8 cellular contexts compared by ENCODE assay signal in the genomic region with DNA sequence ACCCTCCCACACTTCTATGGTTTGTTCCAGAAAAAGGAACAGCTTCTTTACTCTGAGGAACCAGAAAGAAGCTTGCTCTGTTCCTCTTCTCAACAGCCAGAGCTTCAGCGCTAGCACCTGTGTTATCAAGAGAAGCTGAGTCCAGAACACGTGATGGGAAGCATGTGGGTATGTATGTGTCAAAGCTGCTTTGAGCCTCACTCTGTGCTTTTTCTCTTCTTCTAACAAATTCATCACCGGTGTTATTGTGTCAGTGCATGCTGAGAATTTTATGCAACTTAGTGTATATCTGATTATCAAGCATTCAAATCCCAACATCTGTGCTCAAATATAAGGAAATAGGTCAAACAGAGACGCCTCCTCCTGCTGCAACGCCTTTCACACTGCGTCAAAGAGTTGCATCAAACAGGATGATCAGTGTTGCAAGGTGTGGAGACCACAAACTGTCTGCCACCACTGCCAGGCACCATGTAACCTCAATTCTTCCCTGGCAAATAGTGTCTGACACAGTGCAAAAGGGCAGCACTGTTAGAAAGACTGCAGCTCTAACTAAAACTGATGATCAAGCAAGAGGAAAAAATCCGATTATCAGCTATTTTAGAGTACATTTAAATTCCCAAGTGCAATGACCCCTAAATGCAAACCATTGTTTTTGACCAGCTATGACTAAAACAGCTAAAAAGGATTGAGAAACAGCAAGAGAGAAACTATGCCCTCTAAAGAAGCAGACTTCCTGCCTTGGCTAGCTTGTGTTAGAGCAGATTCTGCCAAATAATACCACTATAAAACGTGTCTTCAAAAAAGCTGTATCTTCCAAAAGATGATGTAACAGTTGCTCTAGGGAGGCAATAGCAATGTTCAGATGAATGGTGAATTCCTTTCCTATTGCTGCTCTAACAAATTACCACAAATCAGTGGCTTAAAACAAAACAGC.
DNase-seq lines count a peak whose midpoint lies in the region; ATAC-seq and TF ChIP-seq lines count a peak whose summit lies in the region.

No MANE protein-coding gene starts in this region.

- H3K18ac ChIP-seq in neuronal stem cell (ENCODE audit: low read length) = no peak overlapping the region

- TF ChIP-seq POLR2A in esophagus squamous epithelium (IDR thresholded peaks at IDR 0.05) = no peak

- H4K20me1 ChIP-seq in osteoblast (ENCODE audit: insufficient read depth, low read length) = no peaks in the 10 kb centered on the region

- peak overlapping the region; percentile 92 for H3K27ac ChIP-seq in osteoblast (ENCODE audit: low read depth, low read length)
- no peak overlapping the region for H3K27ac ChIP-seq in neuronal stem cell (replicated peaks; ENCODE audit: low read length)
- H3K27ac ChIP-seq in esophagus squamous epithelium = peak overlapping the region in 2 of 4 donors; percentile 53 to 59

- intact Hi-C loops in esophagus squamous epithelium (cut with DNase I) = no loop called here

- H4K91ac ChIP-seq in neuronal stem cell (ENCODE audit: low read depth, low read length, poor library complexity) = no peak overlapping the region

- peaks cover 34% of the 10 kb centered on the region for H3K4me1 ChIP-seq in osteoblast (ENCODE audit: insufficient read depth, low read length)
- no peaks in the 10 kb centered on the region for H3K4me1 ChIP-seq in neuronal stem cell (ENCODE audit: control insufficient read depth in 2 of 2, insufficient read depth in 1 of 2, low read depth in 1 of 2, low read length in 2 of 2)
- peaks cover 0 to 11% (median 6%) of the 10 kb centered on the region in 3 donors for H3K4me1 ChIP-seq in esophagus squamous epithelium

- H3K14ac ChIP-seq in neuronal stem cell (ENCODE audit: low read length) = no peak overlapping the region

- H3K9ac ChIP-seq in neuronal stem cell (ENCODE audit: low read depth, low read length, poor library complexity) = no peak overlapping the region

- H3K4me3 ChIP-seq in osteoblast (ENCODE audit: insufficient read depth, low read length) = no peak overlapping the region
- H3K4me3 ChIP-seq in neuronal stem cell (ENCODE audit: low read length in 2 of 2) = no peak overlapping the region
- H3K4me3 ChIP-seq in esophagus squamous epithelium = no peak overlapping the region

- no peak overlapping the region for H3K4ac ChIP-seq in neuronal stem cell (ENCODE audit: low read length)

- H3K79me1 ChIP-seq in neuronal stem cell (ENCODE audit: low read depth, low read length) = no peaks in the 10 kb centered on the region

- H4K8ac ChIP-seq in neuronal stem cell (ENCODE audit: low read depth, low read length) = no peak overlapping the region

- H2AFZ ChIP-seq in osteoblast (ENCODE audit: low read length) (no peak overlapping the region), neuronal stem cell (ENCODE audit: low read length) (no peak overlapping the region)

- no peak overlapping the region for H3K23ac ChIP-seq in neuronal stem cell (ENCODE audit: low read depth, low read length, poor library complexity)

- H2BK15ac ChIP-seq in neuronal stem cell (ENCODE audit: low read length) = no peak overlapping the region

- DNase-seq in HT1080 (ENCODE audit: low read depth) = peak; percentile 80
- DNase-seq in activated CD4-positive, alpha-beta T cell treated with anti-CD3 and anti-CD28 coated beads for 48 hours = peak; percentile 58
- peak; percentile 56 for DNase-seq in effector CD4-positive, alpha-beta T cell
- peak; percentile 76 for DNase-seq in osteoblast (ENCODE audit: insufficient read length, low spot score, missing footprints)
- no peak for DNase-seq in neuronal stem cell (ENCODE audit: low spot score)
- no peak for DNase-seq in esophagus squamous epithelium (lab: John Stamatoyannopoulos, UW)

- H2AK5ac ChIP-seq in neuronal stem cell (ENCODE audit: low read depth, low read length) = no peak overlapping the region

- ATAC-seq in GM18907 (IDR thresholded peaks at IDR 0.05; ENCODE audit: unreplicated experiment) = peak; percentile 62
- no peak for ATAC-seq in GM21423 (IDR thresholded peaks at IDR 0.05; ENCODE audit: unreplicated experiment)

- H3K27me3 ChIP-seq in osteoblast (ENCODE audit: insufficient read depth, low read length) (no peaks in the 10 kb centered on the region), neuronal stem cell (ENCODE audit: control insufficient read depth in 3 of 3, insufficient read depth in 3 of 3, low read depth in 1 of 3, low read length in 3 of 3) (no peaks in the 10 kb centered on the region), esophagus squamous epithelium (no peaks in the 10 kb centered on the region)

- TF ChIP-seq CTCF in osteoblast (IDR thresholded peaks at IDR 0.05; ENCODE audit: extremely low read depth, low read depth, low read length) (no peak), esophagus squamous epithelium (IDR thresholded peaks at IDR 0.05) (no peak)

- no peak overlapping the region for H2BK5ac ChIP-seq in neuronal stem cell (ENCODE audit: low read length)

- H3K9me3 ChIP-seq in osteoblast (ENCODE audit: low read depth, low read length) = no peaks in the 10 kb centered on the region
- H3K9me3 ChIP-seq in neuronal stem cell (replicated peaks in 1 of 2; ENCODE audit: control insufficient read depth in 2 of 2, insufficient read depth in 1 of 2, low read depth in 1 of 2, low read length in 2 of 2) = no peaks in the 10 kb centered on the region
- no peaks in the 10 kb centered on the region for H3K9me3 ChIP-seq in esophagus squamous epithelium

- H2BK120ac ChIP-seq in neuronal stem cell (ENCODE audit: low read depth, low read length) = no peak overlapping the region

- no CpG with 5 or more reads among the region's 8 CpGs for WGBS in neuronal stem cell (ENCODE audit: extremely low coverage in 2 of 2, insufficient read length in 2 of 2, insufficient replicate concordance in 1 of 2), 2 donors
- 51 to 59% methylated on average over 8 of the region's 8 CpGs for WGBS in esophagus squamous epithelium, 2 donors

- no peaks in the 10 kb centered on the region for H3K79me2 ChIP-seq in osteoblast (ENCODE audit: insufficient read depth, low read length)

- no peak overlapping the region for H2BK12ac ChIP-seq in neuronal stem cell (ENCODE audit: low read length)

- peak overlapping the region; percentile 70 for H3K4me2 ChIP-seq in osteoblast (ENCODE audit: insufficient read depth, low read length)
- no peak overlapping the region for H3K4me2 ChIP-seq in neuronal stem cell (ENCODE audit: insufficient read depth, low read length, poor library complexity, severe bottlenecking)

- no peaks in the 10 kb centered on the region for H3K36me3 ChIP-seq in osteoblast (ENCODE audit: insufficient read depth, low read length)
- no peaks in the 10 kb centered on the region for H3K36me3 ChIP-seq in neuronal stem cell (replicated peaks in 1 of 2; ENCODE audit: control insufficient read depth in 2 of 2, insufficient read depth in 2 of 2, low read length in 2 of 2)
- H3K36me3 ChIP-seq in esophagus squamous epithelium = no peaks in the 10 kb centered on the region

Comparison
In these comparisons a context has a peak if more than half of its experiments do, and no peak if none do; other contexts are left out.
1. DNase-seq: peak in HT1080 (single experiment), activated CD4-positive, alpha-beta T cell treated with anti-CD3 and anti-CD28 coated beads for 48 hours (single experiment), effector CD4-positive, alpha-beta T cell (single experiment) and osteoblast (single experiment); none in neuronal stem cell (single experiment) and esophagus squamous epithelium (single experiment).